ENCODE assay signal across 8 cellular contexts in the genomic region with DNA sequence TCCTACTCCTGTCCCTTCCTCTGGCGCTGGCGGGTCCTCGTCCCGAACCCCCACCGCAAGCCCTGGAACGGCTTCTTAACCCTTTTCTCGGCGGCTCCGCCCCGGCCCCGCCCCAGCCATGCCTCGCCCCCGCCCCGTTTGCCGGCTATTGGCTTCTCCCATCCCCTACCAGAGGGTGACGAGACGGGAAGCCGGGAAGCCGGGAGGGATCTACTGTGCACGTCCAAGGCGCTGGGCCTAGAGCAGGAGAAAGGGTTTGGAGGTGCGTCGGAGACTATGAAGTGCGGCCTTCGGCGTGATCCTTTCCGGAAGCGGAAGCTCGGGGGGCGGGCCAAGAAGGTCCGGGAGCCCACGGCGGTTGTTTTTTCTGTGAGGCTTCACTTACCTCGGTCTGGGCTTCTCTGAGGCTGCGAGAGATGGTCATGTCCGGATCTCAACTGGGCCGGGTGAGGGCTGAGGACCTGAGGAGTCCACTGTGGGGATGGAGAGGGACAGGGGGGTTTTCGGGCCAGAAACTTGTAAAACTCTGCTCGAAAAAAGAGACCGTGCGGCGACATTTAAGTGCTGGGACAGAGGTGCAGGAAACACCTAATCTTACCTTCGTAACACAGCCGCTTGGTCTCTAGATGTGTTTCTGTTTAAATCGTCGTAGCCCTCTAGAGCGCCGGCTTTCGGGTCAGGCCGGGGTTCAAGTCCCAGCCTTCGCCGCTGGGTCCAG. TPM values are rescaled to one million over a fixed set of nuclear protein-coding genes. Genes with fewer than 3 reads are reported as not detected.
DNase-seq lines count a peak whose midpoint lies in the region; ATAC-seq and TF ChIP-seq lines count a peak whose summit lies in the region.

No MANE protein-coding gene starts in this region.

- H3K36me3 Mint-ChIP-seq in type B pancreatic cell, result no peaks in the 10 kb centered on the region

- peaks cover 2% of the 10 kb centered on the region for H3K27me3 Mint-ChIP-seq in type B pancreatic cell

- H3K9me3 Mint-ChIP-seq in type B pancreatic cell, result no peaks in the 10 kb centered on the region

- H3K27ac Mint-ChIP-seq in type B pancreatic cell, result peak overlapping the region; percentile 86

- H3K4me3 Mint-ChIP-seq in type B pancreatic cell, result peak overlapping the region; percentile 97

- peaks cover 4% of the 10 kb centered on the region; the same call in 1 of the 2 replicates for H3K27me3 ChIP-seq in BJ (ENCODE audit: control insufficient read depth, insufficient read depth, low read length)

- no peaks in the 10 kb centered on the region for H3K36me3 ChIP-seq in BJ (ENCODE audit: control insufficient read depth, insufficient read depth, low read length)

- DNase-seq in BJ (ENCODE audit: low read depth) (peak; percentile 35), KG1 (lab: John Stamatoyannopoulos, UW) (peak; percentile 41), cardiac septum (ENCODE audit: low spot score) (peak; percentile 92), posterior cingulate gyrus (peak; percentile 56 to 98 (median 86)), type B pancreatic cell (ENCODE audit: extremely low spot score, unreplicated experiment) (peak; percentile 88)
- DNase-seq in activated naive CD8-positive, alpha-beta T cell treated with anti-CD3 and anti-CD28 coated beads, Interleukin-2, amount 50 U/mL, for 16 hours (ENCODE audit: low read depth, low spot score), result peak; percentile 25

- POLR2A ChIA-PET in BJ (lab: Charles Lee), result no interaction called here

- TF ChIP-seq CTCF in BJ (IDR thresholded peaks at IDR 0.05; ENCODE audit: insufficient read depth, low read depth, low read length) (no peak), type B pancreatic cell (conservative IDR thresholded peaks at IDR 0.05) (no peak)

- H3K4me3 ChIP-seq in BJ (ENCODE audit: low read depth, low read length), result peak overlapping the region; percentile 51

- ATAC-seq in GM21390 (IDR thresholded peaks at IDR 0.05; ENCODE audit: unreplicated experiment) (peak; percentile 92), SK-N-SH treated with all-trans-retinoic acid at 6 μM for 48 hours (peak; percentile 100)

- CTCF ChIA-PET in BJ (lab: Yijun Ruan, JAX), result no interaction called here

- intact Hi-C loops in cardiac septum (cut with DNase I), result no loop called here
- intact Hi-C loops in posterior cingulate gyrus (cut with DNase I), result no loop called here

- H3K4me1 Mint-ChIP-seq in type B pancreatic cell (ENCODE audit: unreplicated experiment), result no peaks in the 10 kb centered on the region

TF ChIP-seq in SK-N-SH treated with all-trans-retinoic acid at 6 μM for 48 hours, 23 proteins besides CTCF, POLR2A, EP300 and RAD21:
- no peak for TF ChIP-seq ZNF565 (CRISPR knock-in tag; conservative IDR thresholded peaks at IDR 0.05; ENCODE audit: low read depth)
- no peak for TF ChIP-seq GLIS3 (CRISPR knock-in tag; IDR thresholded peaks at IDR 0.05)
- TF ChIP-seq SNAI2 (CRISPR knock-in tag; IDR thresholded peaks at IDR 0.05), result no peak
- TF ChIP-seq, protein P1, sequence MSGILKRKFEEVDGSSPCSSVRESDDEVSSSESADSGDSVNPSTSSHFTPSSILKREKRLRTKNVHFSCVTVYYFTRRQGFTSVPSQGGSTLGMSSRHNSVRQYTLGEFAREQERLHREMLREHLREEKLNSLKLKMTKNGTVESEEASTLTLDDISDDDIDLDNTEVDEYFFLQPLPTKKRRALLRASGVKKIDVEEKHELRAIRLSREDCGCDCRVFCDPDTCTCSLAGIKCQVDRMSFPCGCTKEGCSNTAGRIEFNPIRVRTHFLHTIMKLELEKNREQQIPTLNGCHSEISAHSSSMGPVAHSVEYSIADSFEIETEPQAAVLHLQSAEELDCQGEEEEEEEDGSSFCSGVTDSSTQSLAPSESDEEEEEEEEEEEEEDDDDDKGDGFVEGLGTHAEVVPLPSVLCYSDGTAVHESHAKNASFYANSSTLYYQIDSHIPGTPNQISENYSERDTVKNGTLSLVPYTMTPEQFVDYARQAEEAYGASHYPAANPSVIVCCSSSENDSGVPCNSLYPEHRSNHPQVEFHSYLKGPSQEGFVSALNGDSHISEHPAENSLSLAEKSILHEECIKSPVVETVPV (CRISPR knock-in tag; IDR thresholded peaks at IDR 0.05), result no peak
- no peak for TF ChIP-seq ZFP30 (CRISPR knock-in tag; IDR thresholded peaks at IDR 0.05)
- no peak for TF ChIP-seq RARB (CRISPR knock-in tag; IDR thresholded peaks at IDR 0.05)

RNA-seq across cellular contexts. Expression of a gene that starts 21.4 kb away (rescaled TPM):
- polyA plus RNA-seq in BJ (2011; rRNA removed), result not detected in 2 replicates
- polyA minus RNA-seq in BJ (2011; rRNA and poly(A)+ RNA removed), result not detected in 2 replicates
- total RNA-seq in cardiac septum, result 1.7 TPM
- 0.53 and 1.2 TPM in 2 replicates for total RNA-seq in type B pancreatic cell (ENCODE audit: low replicate concordance)

Comparison
In these comparisons a context has a peak if more than half of its experiments do, and no peak if none do; other contexts are left out.
1. Peak in every context shown above with its lines: DNase-seq, ATAC-seq and H3K4me3 ChIP-seq.
2. DNase-seq: peak in every context shown above with its lines; median percentile 92 in cardiac septum; 88 in type B pancreatic cell; 86 in posterior cingulate gyrus; 41 in KG1; 35 in BJ; 25 in activated naive CD8-positive, alpha-beta T cell treated with anti-CD3 and anti-CD28 coated beads, Interleukin-2, amount 50 U/mL, for 16 hours.